ENCODE assay signal across 15 cellular contexts in genomic region chr16:1559446-1559975, GRCh38. TPM values are rescaled to one million over a fixed set of nuclear protein-coding genes. Genes with fewer than 3 reads are reported as not detected.
DNase-seq lines count a peak whose midpoint lies in the region; ATAC-seq and TF ChIP-seq lines count a peak whose summit lies in the region.
"Had no signal": no experiment of that assay in that cellular context is flagged by ENCODE, and none has a peak within 500 bp of the region (broad histone marks: within the 10 kb centered on the region; RNA-seq: fewer than 3 reads in every experiment).

No MANE protein-coding gene starts in this region.

- no peak for TF ChIP-seq CTCF in CD4-positive, alpha-beta T cell (IDR thresholded peaks at IDR 0.05)
- TF ChIP-seq CTCF in HL-60 (IDR thresholded peaks at IDR 0.05; ENCODE audit: insufficient read depth, low read length) (no peak), right lobe of liver (IDR thresholded peaks at IDR 0.05) (no peak)

- POLR2A ChIA-PET in CD4-positive, alpha-beta T cell (lab: Charles Lee) = interaction anchor here (0.5 to 1.7 kb wide), 11 partner anchors 9 to 149 kb away, joined by 3 to 10 read pairs (median 3); partner anchors contain the start of genes CRAMP1, IFT140, JPT2 and TELO2
- POLR2A ChIA-PET in activated CD8-positive, alpha-beta T cell treated with anti-CD3 and anti-CD28 coated beads, Interleukin-2, amount 10 ng/mL, durations not matched to agents 7 days and 5 days (lab: Charles Lee) = interaction anchor here (0.5 to 1.5 kb wide), 2 partner anchors 17 to 131 kb away, joined by 3 to 4 read pairs; no protein-coding TSS in a partner anchor

- no peaks in the 10 kb centered on the region for H3K4me1 ChIP-seq in right lobe of liver

- no peak overlapping the region for H3K4me3 ChIP-seq in HL-60 (replicated peaks; ENCODE audit: insufficient read depth, low read length)
- no peak overlapping the region for H3K4me3 ChIP-seq in right lobe of liver
- H3K4me3 ChIP-seq: vagina had no signal

- H3K4me1 Mint-ChIP-seq in CD4-positive, alpha-beta T cell (ENCODE audit: low read depth) = peaks cover 43% of the 10 kb centered on the region
- peaks cover 30% of the 10 kb centered on the region for H3K4me1 Mint-ChIP-seq in activated CD8-positive, alpha-beta T cell treated with anti-CD3 and anti-CD28 coated beads, Interleukin-2, amount 10 ng/mL, durations not matched to agents 7 days and 5 days (ENCODE audit: low read depth)

- peak in 6 of 10 experiments; percentile 22 to 38 (median 32) for DNase-seq in CD4-positive, alpha-beta T cell
- DNase-seq in HL-60 (ENCODE audit: low read depth in 1 of 2, low spot score in 1 of 2) (peak; percentile 22 to 73), right lobe of liver (no peak), NCI-H2029 (lab: John Stamatoyannopoulos, UW) (no peak), NCI-H774 (lab: John Stamatoyannopoulos, UW) (no peak)
- DNase-seq in activated CD8-positive, alpha-beta T cell treated with anti-CD3 and anti-CD28 coated beads, Interleukin-2, amount 10 ng/mL, durations not matched to agents 7 days and 5 days = peak; percentile 74
- DNase-seq: dermis blood vessel endothelial cell; GF-D8; hypothalamus; naive B cell; NCI-H1092 treated with DMSO at 0.1 percent for 48 hours; NCI-H446 treated with DMSO at 0.1 percent for 48 hours; stimulated activated CD4-positive, alpha-beta T cell treated with anti-CD3 and anti-CD28 coated beads, Interleukin-2, amount 100 ng/mL, for 24 hours had no signal

- ATAC-seq in CD4-positive, alpha-beta T cell (ENCODE audit: poor library complexity) = peak; percentile 90
- peak; percentile 92 for ATAC-seq in activated CD8-positive, alpha-beta T cell treated with anti-CD3 and anti-CD28 coated beads, Interleukin-2, amount 10 ng/mL, durations not matched to agents 7 days and 5 days
- ATAC-seq in right lobe of liver (peak; percentile 7 to 22 (median 18)), HG03439 (IDR thresholded peaks at IDR 0.05; ENCODE audit: unreplicated experiment) (no peak)

- peaks cover 0 to 20% (median 5%) of the 10 kb centered on the region in 4 donors for H3K36me3 ChIP-seq in right lobe of liver

- H3K27ac Mint-ChIP-seq in CD4-positive, alpha-beta T cell = peak overlapping the region; percentile 79
- H3K27ac Mint-ChIP-seq in activated CD8-positive, alpha-beta T cell treated with anti-CD3 and anti-CD28 coated beads, Interleukin-2, amount 10 ng/mL, durations not matched to agents 7 days and 5 days = peak overlapping the region; percentile 74

- no peak for TF ChIP-seq POLR2A in right lobe of liver (IDR thresholded peaks at IDR 0.05)

- H3K9me3 ChIP-seq in CD4-positive, alpha-beta T cell (ENCODE audit: control insufficient read depth, low read length) = no peaks in the 10 kb centered on the region
- H3K9me3 ChIP-seq in right lobe of liver = no peaks in the 10 kb centered on the region
- H3K9me3 ChIP-seq: vagina had no signal

- H3K27me3 ChIP-seq in CD4-positive, alpha-beta T cell (ENCODE audit: control insufficient read depth, insufficient read depth, low read length) = no peaks in the 10 kb centered on the region
- H3K27me3 ChIP-seq in HL-60 (ENCODE audit: insufficient read depth, poor library complexity, severe bottlenecking) (no peaks in the 10 kb centered on the region), right lobe of liver (no peaks in the 10 kb centered on the region)
- H3K27me3 ChIP-seq: vagina had no signal

- peak overlapping the region; percentile 62 for H3K4me3 Mint-ChIP-seq in CD4-positive, alpha-beta T cell
- peak overlapping the region; percentile 1 for H3K4me3 Mint-ChIP-seq in activated CD8-positive, alpha-beta T cell treated with anti-CD3 and anti-CD28 coated beads, Interleukin-2, amount 10 ng/mL, durations not matched to agents 7 days and 5 days
- H3K4me3 Mint-ChIP-seq: naive B cell had no signal

- 77% methylated on average over 18 of the region's 18 CpGs for WGBS in right lobe of liver (ENCODE audit: insufficient coverage, low coverage, low lambda C conversion rate, missing lambda C conversion rate)

- no peaks in the 10 kb centered on the region for H3K27me3 Mint-ChIP-seq in CD4-positive, alpha-beta T cell
- no peaks in the 10 kb centered on the region for H3K27me3 Mint-ChIP-seq in activated CD8-positive, alpha-beta T cell treated with anti-CD3 and anti-CD28 coated beads, Interleukin-2, amount 10 ng/mL, durations not matched to agents 7 days and 5 days (ENCODE audit: low read depth)
- H3K27me3 Mint-ChIP-seq: naive B cell had no signal

- H3K27ac ChIP-seq in CD4-positive, alpha-beta T cell (ENCODE audit: low read depth, low read length) = peak overlapping the region; percentile 26
- H3K27ac ChIP-seq in HL-60 (replicated peaks) (peak overlapping the region; percentile 55), right lobe of liver (no peak overlapping the region)
- H3K27ac ChIP-seq: vagina had no signal

- CTCF ChIA-PET in CD4-positive, alpha-beta T cell (lab: Charles Lee) = no interaction called here
- CTCF ChIA-PET in activated CD8-positive, alpha-beta T cell treated with anti-CD3 and anti-CD28 coated beads, Interleukin-2, amount 10 ng/mL, durations not matched to agents 7 days and 5 days (lab: Charles Lee) = interaction anchor here (1.0 to 1.8 kb wide), 5 partner anchors 11 to 146 kb away, joined by 3 to 6 read pairs (median 4); partner anchors contain the start of gene MAPK8IP3

- intact Hi-C loops in CD4-positive, alpha-beta T cell (cut with DNase I, micrococcal nuclease) = no loop called here
- intact Hi-C loops in right lobe of liver (cut with DNase I) = no loop called here

- no peaks in the 10 kb centered on the region for H3K9me3 Mint-ChIP-seq in CD4-positive, alpha-beta T cell
- no peaks in the 10 kb centered on the region for H3K9me3 Mint-ChIP-seq in activated CD8-positive, alpha-beta T cell treated with anti-CD3 and anti-CD28 coated beads, Interleukin-2, amount 10 ng/mL, durations not matched to agents 7 days and 5 days (ENCODE audit: insufficient read depth)
- H3K9me3 Mint-ChIP-seq: naive B cell had no signal

- H3K36me3 Mint-ChIP-seq in CD4-positive, alpha-beta T cell (ENCODE audit: low read depth) = peaks cover 30% of the 10 kb centered on the region
- H3K36me3 Mint-ChIP-seq in activated CD8-positive, alpha-beta T cell treated with anti-CD3 and anti-CD28 coated beads, Interleukin-2, amount 10 ng/mL, durations not matched to agents 7 days and 5 days (ENCODE audit: low read depth) = peaks cover 28% of the 10 kb centered on the region
- H3K36me3 Mint-ChIP-seq: naive B cell had no signal

RNA-seq across cellular contexts. Expression of gene TMEM204, which starts 26.0 kb away (rescaled TPM):
- total RNA-seq in CD4-positive, alpha-beta T cell = 10 to 100 TPM; 20.5 to 22.1 TPM
- 10 to 100 TPM; 35.1 to 35.6 TPM for total RNA-seq in activated CD8-positive, alpha-beta T cell treated with anti-CD3 and anti-CD28 coated beads, Interleukin-2, amount 10 ng/mL, durations not matched to agents 7 days and 5 days
- total RNA-seq in right lobe of liver = 10 to 100 TPM in 2 of 6 experiments, 1 to 10 TPM in 4; 4.7 to 18.7 (median 8.9) TPM

RNA-seq across cellular contexts. Expression of gene IFT140, which starts 52.4 kb away (rescaled TPM):
- total RNA-seq in CD4-positive, alpha-beta T cell = 1 to 10 TPM; 4.3 to 5.6 TPM
- total RNA-seq in activated CD8-positive, alpha-beta T cell treated with anti-CD3 and anti-CD28 coated beads, Interleukin-2, amount 10 ng/mL, durations not matched to agents 7 days and 5 days = 10 to 100 TPM; 10.3 to 15.4 TPM
- total RNA-seq in right lobe of liver = 1 to 10 TPM; 2.9 to 8.9 (median 5.4) TPM

RNA-seq across cellular contexts. Expression of gene CRAMP1, which starts 52.6 kb away (rescaled TPM):
- 10 to 100 TPM; 14.1 to 15.2 TPM for total RNA-seq in CD4-positive, alpha-beta T cell
- total RNA-seq in activated CD8-positive, alpha-beta T cell treated with anti-CD3 and anti-CD28 coated beads, Interleukin-2, amount 10 ng/mL, durations not matched to agents 7 days and 5 days = 10 to 100 TPM; 23.9 to 25.2 TPM
- 1 to 10 TPM; 2.9 to 8.4 (median 5.8) TPM for total RNA-seq in right lobe of liver

Comparison
In these comparisons a context has a peak if more than half of its experiments do, and no peak if none do; other contexts are left out.
1. DNase-seq: peak in CD4-positive, alpha-beta T cell (6 of 10), HL-60 (2 of 2) and activated CD8-positive, alpha-beta T cell treated with anti-CD3 and anti-CD28 coated beads, Interleukin-2, amount 10 ng/mL, durations not matched to agents 7 days and 5 days (single experiment); none in right lobe of liver (0 of 3), NCI-H2029 (single experiment) and NCI-H774 (single experiment).
2. H3K27ac ChIP-seq: peak in CD4-positive, alpha-beta T cell (single experiment) and HL-60 (single experiment); none in right lobe of liver (0 of 3).